Comparison of ENCODE assay signal across 1 cellular context in the genomic region with DNA sequence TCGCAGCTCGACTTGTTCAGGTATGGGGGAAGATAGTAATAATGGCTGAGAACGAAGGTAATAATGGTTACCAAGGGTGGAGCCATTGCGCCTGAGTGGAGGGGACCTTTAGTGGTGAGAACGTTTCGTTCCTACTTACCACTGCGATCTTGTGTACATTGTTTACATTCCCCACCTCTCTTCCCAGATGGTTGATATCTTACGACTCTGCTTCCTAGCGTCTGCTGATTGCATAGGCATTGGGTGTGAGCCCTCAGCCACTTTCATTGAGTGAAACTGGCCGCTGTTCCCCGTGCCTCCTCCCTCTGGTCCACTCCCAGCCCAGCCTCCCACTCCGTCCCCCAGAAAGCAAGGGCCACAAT.
TF ChIP-seq lines count a peak whose summit lies in the region.

No MANE protein-coding gene starts in this region.

TF ChIP-seq in HEK293, 187 proteins besides CTCF, POLR2A, EP300 and RAD21 (continued from another document):
- peak; percentile 95 for TF ChIP-seq PRDM10 (tag by site-specific recombination; IDR thresholded peaks at IDR 0.05)
- no peak for TF ChIP-seq ZFP41 (tag by site-specific recombination; IDR thresholded peaks at IDR 0.05; ENCODE audit: borderline replicate concordance)
- TF ChIP-seq ZNF677 (tag by site-specific recombination; IDR thresholded peaks at IDR 0.05) = no peak
- TF ChIP-seq ZNF600 (tag by site-specific recombination; IDR thresholded peaks at IDR 0.05) = no peak
- no peak for TF ChIP-seq ZNF624 (tag by site-specific recombination; IDR thresholded peaks at IDR 0.05)
- no peak for TF ChIP-seq ZNF549 (tag by site-specific recombination; IDR thresholded peaks at IDR 0.05)
- peak; percentile 9; the same call in 1 of the 2 replicates for TF ChIP-seq YY1 (tag by site-specific recombination; IDR thresholded peaks at IDR 0.05)
- no peak for TF ChIP-seq ZEB2 (tag by site-specific recombination; IDR thresholded peaks at IDR 0.05)
- TF ChIP-seq PRDM6 (tag by site-specific recombination; IDR thresholded peaks at IDR 0.05) = no peak
- TF ChIP-seq ZNF555 (tag by site-specific recombination; conservative IDR thresholded peaks at IDR 0.05) = no peak
- TF ChIP-seq ZSCAN23 (tag by site-specific recombination; IDR thresholded peaks at IDR 0.05) = no peak
- TF ChIP-seq PRDM1 (tag by site-specific recombination; IDR thresholded peaks at IDR 0.05) = peak; percentile 37; the same call in 1 of the 2 replicates
- no peak for TF ChIP-seq PRDM2 (tag by site-specific recombination; IDR thresholded peaks at IDR 0.05; ENCODE audit: borderline replicate concordance)
- no peak for TF ChIP-seq ZNF184 (tag by site-specific recombination; IDR thresholded peaks at IDR 0.05)
- no peak for TF ChIP-seq ZNF24 (tag by site-specific recombination; IDR thresholded peaks at IDR 0.05)
- no peak for TF ChIP-seq ZNF558 (tag by site-specific recombination; IDR thresholded peaks at IDR 0.05)
- TF ChIP-seq ZNF571 (tag by site-specific recombination; IDR thresholded peaks at IDR 0.05) = no peak
- TF ChIP-seq ZBTB7A (tag by site-specific recombination; IDR thresholded peaks at IDR 0.05; ENCODE audit: low read depth) = no peak
- TF ChIP-seq ZNF114 (tag by site-specific recombination; IDR thresholded peaks at IDR 0.05) = no peak
- TF ChIP-seq ZNF664 (tag by site-specific recombination; IDR thresholded peaks at IDR 0.05) = no peak
- TF ChIP-seq, protein P1, sequence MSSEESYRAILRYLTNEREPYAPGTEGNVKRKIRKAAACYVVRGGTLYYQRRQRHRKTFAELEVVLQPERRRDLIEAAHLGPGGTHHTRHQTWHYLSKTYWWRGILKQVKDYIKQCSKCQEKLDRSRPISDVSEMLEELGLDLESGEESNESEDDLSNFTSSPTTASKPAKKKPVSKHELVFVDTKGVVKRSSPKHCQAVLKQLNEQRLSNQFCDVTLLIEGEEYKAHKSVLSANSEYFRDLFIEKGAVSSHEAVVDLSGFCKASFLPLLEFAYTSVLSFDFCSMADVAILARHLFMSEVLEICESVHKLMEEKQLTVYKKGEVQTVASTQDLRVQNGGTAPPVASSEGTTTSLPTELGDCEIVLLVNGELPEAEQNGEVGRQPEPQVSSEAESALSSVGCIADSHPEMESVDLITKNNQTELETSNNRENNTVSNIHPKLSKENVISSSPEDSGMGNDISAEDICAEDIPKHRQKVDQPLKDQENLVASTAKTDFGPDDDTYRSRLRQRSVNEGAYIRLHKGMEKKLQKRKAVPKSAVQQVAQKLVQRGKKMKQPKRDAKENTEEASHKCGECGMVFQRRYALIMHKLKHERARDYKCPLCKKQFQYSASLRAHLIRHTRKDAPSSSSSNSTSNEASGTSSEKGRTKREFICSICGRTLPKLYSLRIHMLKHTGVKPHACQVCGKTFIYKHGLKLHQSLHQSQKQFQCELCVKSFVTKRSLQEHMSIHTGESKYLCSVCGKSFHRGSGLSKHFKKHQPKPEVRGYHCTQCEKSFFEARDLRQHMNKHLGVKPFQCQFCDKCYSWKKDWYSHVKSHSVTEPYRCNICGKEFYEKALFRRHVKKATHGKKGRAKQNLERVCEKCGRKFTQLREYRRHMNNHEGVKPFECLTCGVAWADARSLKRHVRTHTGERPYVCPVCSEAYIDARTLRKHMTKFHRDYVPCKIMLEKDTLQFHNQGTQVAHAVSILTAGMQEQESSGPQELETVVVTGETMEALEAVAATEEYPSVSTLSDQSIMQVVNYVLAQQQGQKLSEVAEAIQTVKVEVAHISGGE (tag by site-specific recombination; conservative IDR thresholded peaks at IDR 0.05; ENCODE audit: low read depth) = peak; percentile 93
- no peak for TF ChIP-seq HOXD13 (CRISPR knock-in tag; IDR thresholded peaks at IDR 0.05; ENCODE audit: borderline replicate concordance)
- TF ChIP-seq ZSCAN5A (tag by site-specific recombination; IDR thresholded peaks at IDR 0.05) = no peak
- no peak for TF ChIP-seq SCRT1 (tag by site-specific recombination; IDR thresholded peaks at IDR 0.05; ENCODE audit: borderline replicate concordance)
- TF ChIP-seq ZNF202 (tag by site-specific recombination; IDR thresholded peaks at IDR 0.05; ENCODE audit: borderline replicate concordance) = no peak
TF ChIP-seq in HEK293: peak in this region for 8.
